23 cellular contexts compared by ENCODE assay signal in genomic region chr10:132696728-132697567, GRCh38.
A peak's percentile ranks its signal among the peaks of the same experiment; 100 is the strongest.
DNase-seq lines count a peak whose midpoint lies in the region; ATAC-seq and TF ChIP-seq lines count a peak whose summit lies in the region.
"Had no signal": no experiment of that assay in that cellular context is flagged by ENCODE, and none has a peak within 500 bp of the region (broad histone marks: within the 10 kb centered on the region; RNA-seq: fewer than 3 reads in every experiment).

No MANE protein-coding gene starts in this region.

- TF ChIP-seq CTCF in H9 (conservative IDR thresholded peaks at IDR 0.05) (no peak), chondrocyte (IDR thresholded peaks at IDR 0.05) (no peak)

- H2BK20ac ChIP-seq in H9 (ENCODE audit: low read depth, low read length, poor library complexity, severe bottlenecking), result no peak overlapping the region

- H4K91ac ChIP-seq in H9 (ENCODE audit: insufficient read length, low read depth, low read length), result no peak overlapping the region

- H4K8ac ChIP-seq in H9 (replicated peaks; ENCODE audit: insufficient read length, low read depth, low read length), result no peak overlapping the region

- no peak overlapping the region for H3K4me2 ChIP-seq in H9 (ENCODE audit: insufficient read depth, insufficient read length, low read length)

- no peaks in the 10 kb centered on the region for H3K79me1 ChIP-seq in H9 (ENCODE audit: insufficient read depth, low read depth, low read length, poor library complexity, severe bottlenecking)

- no peak overlapping the region for H2BK120ac ChIP-seq in H9 (ENCODE audit: low read depth, low read length, poor library complexity, severe bottlenecking)

- no peak overlapping the region for H4K5ac ChIP-seq in H9 (ENCODE audit: insufficient read length, low read depth, low read length)

- H3K36me3 Mint-ChIP-seq in H9 (ENCODE audit: insufficient read depth in 1 of 3, low read depth in 3 of 3), result 0 out of 7 replicates have a peak, but pooled peaks cover 0 to 2% (median 0%) of the 10 kb centered on the region in 3 experiments
- peaks cover 11% of the 10 kb centered on the region for H3K36me3 Mint-ChIP-seq in chondrocyte (ENCODE audit: low read depth)

- no peak overlapping the region for H2AK5ac ChIP-seq in H9 (ENCODE audit: insufficient read length, low read length)

- no peak overlapping the region for H3K56ac ChIP-seq in H9 (ENCODE audit: insufficient read length, low read depth, low read length)

- no peaks in the 10 kb centered on the region for H3K4me1 ChIP-seq in H9 (ENCODE audit: insufficient read depth, low read length)
- H3K4me1 ChIP-seq: SJSA1 had no signal

- WGBS in H9 (ENCODE audit: extremely low coverage, insufficient read length, low lambda C conversion rate), result no CpG with 5 or more reads among the region's 13 CpGs

- DNase-seq in H9 (peak; percentile 12), chondrocyte (ENCODE audit: low spot score) (peak; percentile 81), iPS-NIHi11 (ENCODE audit: low spot score) (peak; percentile 10), posterior vena cava (ENCODE audit: low spot score) (peak; percentile 49), 8988T (no peak)
- DNase-seq in stimulated activated CD4-positive, alpha-beta T cell treated with anti-CD3 and anti-CD28 coated beads, Interleukin-12 subunit alpha, Interleukin-12 subunit beta, amount 100 ng/mL, for 4 hours, result no peak
- DNase-seq: activated CD8-positive, alpha-beta memory T cell treated with anti-CD3 and anti-CD28 coated beads for 24 hours; activated naive CD4-positive, alpha-beta T cell treated with Interleukin-2 at 50 U/mL for 16 hours; activated T-cell treated with anti-CD3 and anti-CD28 coated beads, Interleukin-2, amount 50 U/mL, for 1 hour; anterior cingulate cortex; CD4-positive, alpha-beta T cell; NCI-H1436 treated with DMSO at 0.1 percent for 48 hours; NCI-H526; retina; stomach; T-helper 17 cell; transverse colon had no signal

- H3K9me3 Mint-ChIP-seq in H9 (peaks cover 10 to 21% of the 10 kb centered on the region in 2 experiments; a peak in 4 of 5 replicates), chondrocyte (ENCODE audit: low read depth) (peaks cover 23% of the 10 kb centered on the region)

- H3K23me2 ChIP-seq in H9 (ENCODE audit: insufficient read length, low read depth, low read length, poor library complexity, severe bottlenecking), result no peaks in the 10 kb centered on the region

- no peak overlapping the region for H2BK5ac ChIP-seq in H9 (ENCODE audit: insufficient read length, low read length)

- H3K4me1 Mint-ChIP-seq in H9 (peaks cover 0 to 3% of the 10 kb centered on the region in 2 experiments; a peak in 1 of 4 replicates), chondrocyte (ENCODE audit: low read depth) (peaks cover 13% of the 10 kb centered on the region)

- no peak overlapping the region for H3K18ac ChIP-seq in H9 (ENCODE audit: insufficient read length, low read depth, low read length)

- H2BK12ac ChIP-seq in H9 (ENCODE audit: insufficient read length, low read depth, low read length), result no peak overlapping the region

- no peak overlapping the region for H2BK15ac ChIP-seq in H9 (ENCODE audit: low read depth, low read length)

- H3K27me3 Mint-ChIP-seq in H9 (ENCODE audit: low read depth) (peaks cover 2% of the 10 kb centered on the region; the same call in 1 of the 2 replicates), chondrocyte (ENCODE audit: low read depth) (no peaks in the 10 kb centered on the region)
- H3K27me3 Mint-ChIP-seq: CD4-positive, alpha-beta T cell; dendritic cell treated with granulocyte-macrophage colony-stimulating factor and Interleukin-4, amounts not matched to agents 40 ng/mL and 50 ng/mL, for 4 days; T-helper 17 cell had no signal

- H3K27ac ChIP-seq in H9 (ENCODE audit: insufficient read length, low read depth, low read length), result no peak overlapping the region
- H3K27ac ChIP-seq: cardiac muscle cell, SJSA1, stomach, transverse colon had no signal

- H3K79me2 ChIP-seq in H9 (ENCODE audit: insufficient read depth, low read length), result no peaks in the 10 kb centered on the region

- no peak overlapping the region for H3K4ac ChIP-seq in H9 (ENCODE audit: low read depth, low read length)

- H4K20me1 ChIP-seq in H9 (ENCODE audit: control insufficient read depth, insufficient read depth, insufficient read length), result no peaks in the 10 kb centered on the region

- no peak overlapping the region; the same call in 1 of the 2 replicates for H3K14ac ChIP-seq in H9 (ENCODE audit: insufficient read depth, low read length)

- no peak overlapping the region for H2AFZ ChIP-seq in H9 (ENCODE audit: low read length)

- H3K27ac Mint-ChIP-seq in H9, result peak overlapping the region in 1 of 3 experiments; percentile 65; a peak in 1 of 7 replicates
- no peak overlapping the region for H3K27ac Mint-ChIP-seq in chondrocyte (ENCODE audit: unreplicated experiment)
- H3K27ac Mint-ChIP-seq: CD4-positive, alpha-beta T cell; dendritic cell treated with granulocyte-macrophage colony-stimulating factor and Interleukin-4, amounts not matched to agents 40 ng/mL and 50 ng/mL, for 4 days; T-helper 17 cell had no signal

- H3K9ac ChIP-seq in H9 (ENCODE audit: extremely low read depth, insufficient read length, low read length), result no peak overlapping the region

- no peak overlapping the region for H3K23ac ChIP-seq in H9 (ENCODE audit: insufficient read length, low read depth, low read length)

- H3T11ph ChIP-seq in H9 (ENCODE audit: low read length), result no peak overlapping the region

- intact Hi-C loops in posterior vena cava (cut with DNase I), result no loop called here

- no peaks in the 10 kb centered on the region for H3K9me3 ChIP-seq in H9 (ENCODE audit: control insufficient read depth, low read depth, low read length)
- H3K9me3 ChIP-seq: SJSA1, stomach, transverse colon had no signal

- ATAC-seq in HG02610 (IDR thresholded peaks at IDR 0.05; ENCODE audit: unreplicated experiment) (no peak), HG03457 (IDR thresholded peaks at IDR 0.05; ENCODE audit: unreplicated experiment) (no peak)
- ATAC-seq: K562, T-helper 17 cell had no signal

- H3K4me3 Mint-ChIP-seq in H9, result no peak overlapping the region
- H3K4me3 Mint-ChIP-seq in chondrocyte (ENCODE audit: unreplicated experiment), result no peak overlapping the region
- H3K4me3 Mint-ChIP-seq: CD4-positive, alpha-beta T cell; dendritic cell treated with granulocyte-macrophage colony-stimulating factor and Interleukin-4, amounts not matched to agents 40 ng/mL and 50 ng/mL, for 4 days; T-helper 17 cell had no signal

- H3K27me3 ChIP-seq in H9 (ENCODE audit: insufficient read depth, low read length), result no peaks in the 10 kb centered on the region
- H3K27me3 ChIP-seq: cardiac muscle cell, SJSA1, stomach, transverse colon had no signal

Comparison
In these comparisons a context has a peak if more than half of its experiments do, and no peak if none do; other contexts are left out.
1. DNase-seq: peak in H9 (single experiment), chondrocyte (single experiment), iPS-NIHi11 (single experiment) and posterior vena cava (single experiment); none in 8988T (single experiment) and stimulated activated CD4-positive, alpha-beta T cell treated with anti-CD3 and anti-CD28 coated beads, Interleukin-12 subunit alpha, Interleukin-12 subunit beta, amount 100 ng/mL, for 4 hours (single experiment).